8 cellular contexts compared by ENCODE assay signal in the genomic region with DNA sequence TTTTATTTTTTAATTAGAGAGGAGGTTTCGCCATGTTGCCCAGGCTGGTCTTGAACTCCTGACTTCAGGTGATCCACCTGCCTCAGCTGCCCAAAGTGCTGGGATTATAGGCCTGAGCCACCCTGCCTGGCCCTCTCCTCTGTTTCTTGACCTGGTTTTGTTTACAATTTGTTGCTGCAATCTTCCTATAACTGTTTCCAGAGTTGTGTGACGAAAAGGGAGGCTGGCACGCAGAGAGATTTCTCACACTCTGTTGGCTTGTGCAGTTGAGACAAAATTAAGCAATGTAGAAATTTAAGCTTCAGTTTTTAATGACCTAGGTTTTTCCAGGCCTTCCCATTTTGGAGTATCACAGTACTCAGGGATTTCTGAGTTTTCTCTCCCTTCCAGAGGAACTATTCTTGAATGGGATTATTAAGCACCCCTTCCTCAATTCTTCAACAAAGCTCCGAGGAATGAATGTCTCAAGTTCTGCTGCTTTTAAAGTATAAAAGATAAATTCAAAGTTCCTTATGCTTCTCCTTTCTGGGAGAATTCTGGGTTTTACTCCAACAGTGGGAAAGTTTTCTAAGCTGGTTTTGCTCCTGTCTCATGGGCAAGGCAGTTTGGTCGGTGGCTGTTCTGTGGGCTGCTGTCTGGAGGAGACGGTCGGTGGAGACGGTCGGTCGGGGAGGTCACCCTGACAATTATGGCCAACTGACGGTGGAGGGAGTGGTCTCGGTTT. TPM values are rescaled to one million over a fixed set of nuclear protein-coding genes. Genes with fewer than 3 reads are reported as not detected.
A peak's percentile ranks its signal among the peaks of the same experiment; 100 is the strongest.
DNase-seq lines count a peak whose midpoint lies in the region; ATAC-seq, FAIRE-seq and TF ChIP-seq lines count a peak whose summit lies in the region.

No MANE protein-coding gene starts in this region.

- peak; percentile 69 to 74 for DNase-seq in NOMO-1 (lab: John Stamatoyannopoulos, UW; ENCODE audit: unreplicated experiment in 2 of 2)
- no peak for DNase-seq in H1 (ENCODE audit: low read depth in 1 of 2, low spot score in 2 of 2)
- no peak for DNase-seq in globus pallidus (ENCODE audit: low spot score)
- DNase-seq in stimulated activated CD4-positive, alpha-beta T cell treated with anti-CD3 and anti-CD28 coated beads, Interleukin-1b, Interleukin-23, amount 100 ng/mL, for 48 hours = no peak
- DNase-seq in NCI-H1436 treated with DMSO at 0.1 percent for 48 hours (lab: John Stamatoyannopoulos, UW) = no peak
- no peak for DNase-seq in SW 1271 (lab: John Stamatoyannopoulos, UW)

- H3K36me3 Mint-ChIP-seq in nephron (ENCODE audit: low read depth) = no peaks in the 10 kb centered on the region

- no peaks in the 10 kb centered on the region for H3K36me3 ChIP-seq in H1 (ENCODE audit: control insufficient read depth in 2 of 4, insufficient read depth in 4 of 4, low read length in 3 of 4)

- H3K14ac ChIP-seq in H1 (ENCODE audit: insufficient read length) = no peak overlapping the region

- no peak; a peak in 1 of 3 replicates for TF ChIP-seq POLR2A in H1 (IDR thresholded peaks at IDR 0.05; ENCODE audit: control extremely low read depth in 1 of 2, low read depth in 2 of 2, low read length in 2 of 2)

- peak overlapping the region; percentile 92 for H4K5ac ChIP-seq in H1 (ENCODE audit: insufficient read length, low read depth, low read length)

- no peaks in the 10 kb centered on the region for H3K79me1 ChIP-seq in H1 (ENCODE audit: low read depth, low read length)

- H3K4me1 ChIP-seq in H1 (replicated peaks in 1 of 4; ENCODE audit: control insufficient read depth in 3 of 4, insufficient read depth in 4 of 4, low read length in 3 of 4) = peaks cover 0 to 11% (median 4%) of the 10 kb centered on the region in 4 experiments; a peak in 5 of 7 replicates

- H3K4me1 Mint-ChIP-seq in nephron = peaks cover 54% of the 10 kb centered on the region

- H2AK5ac ChIP-seq in H1 (ENCODE audit: low read depth, low read length) = peak overlapping the region; percentile 18; the same call in 1 of the 2 replicates

- CTCF ChIA-PET in H1 (lab: Charles Lee; ENCODE audit: partially characterized antibody) = interaction anchor here (0.6 to 2.3 kb wide), 9 partner anchors 10 to 398 kb away, joined by 3 to 8 read pairs (median 4); no protein-coding TSS in a partner anchor

- no peaks in the 10 kb centered on the region for H3K79me2 ChIP-seq in H1 (ENCODE audit: control insufficient read depth in 1 of 2, insufficient read depth in 2 of 2, low read length in 2 of 2)

- H3K27me3 ChIP-seq in H1 (replicated peaks in 1 of 4; ENCODE audit: control insufficient read depth in 3 of 4, extremely low read depth in 1 of 4, insufficient read depth in 3 of 4, low read length in 3 of 4) = no peaks in the 10 kb centered on the region

- no peak for TF ChIP-seq RAD21 in H1 (IDR thresholded peaks at IDR 0.05 in 1 of 2, conservative IDR thresholded peaks at IDR 0.05 in 1 of 2; ENCODE audit: low read depth in 2 of 2, low read length in 2 of 2)

- no peak overlapping the region for H2BK120ac ChIP-seq in H1 (replicated peaks; ENCODE audit: low read depth, low read length)

- H2BK15ac ChIP-seq in H1 (ENCODE audit: low read length) = peak overlapping the region; percentile 99; the same call in 1 of the 2 replicates

- H4K8ac ChIP-seq in H1 (ENCODE audit: extremely low read depth, insufficient read depth, low read length) = peak overlapping the region; percentile 97; the same call in 1 of the 2 replicates

- POLR2A ChIA-PET in H1 (lab: Charles Lee; ENCODE audit: partially characterized antibody) = interaction anchor here (0.7 to 5.2 kb wide), 21 partner anchors 9 to 152 kb away, joined by 3 to 54 read pairs (median 9); a partner anchor contains a TSS

- peak overlapping the region; percentile 97 for H3K27ac ChIP-seq in H1 (ENCODE audit: low read depth, low read length)

- ATAC-seq in GM19023 (IDR thresholded peaks at IDR 0.05; ENCODE audit: unreplicated experiment) = peak; percentile 24

- no peaks in the 10 kb centered on the region for H4K20me1 ChIP-seq in H1 (replicated peaks in 1 of 2; ENCODE audit: control insufficient read depth in 1 of 2, insufficient read depth in 2 of 2, low read length in 2 of 2)

- peak overlapping the region; percentile 80 for H3K4ac ChIP-seq in H1 (replicated peaks; ENCODE audit: insufficient read length, low read depth, low read length)

- peak overlapping the region; percentile 57 for H2AFZ ChIP-seq in H1 (ENCODE audit: low read length)

- H3K4me3 ChIP-seq in H1 (ENCODE audit: extremely low read depth in 1 of 4, insufficient read depth in 2 of 4, low read depth in 3 of 4, low read length in 4 of 4) = peak overlapping the region; percentile 36 to 74 (median 60)

- no peak for FAIRE-seq in H1 (lab: Jason Lieb, UNC)

- H3K23me2 ChIP-seq in H1 (ENCODE audit: low read depth, low read length) = peaks cover 5% of the 10 kb centered on the region; the same call in 1 of the 2 replicates

- H3K18ac ChIP-seq in H1 (ENCODE audit: extremely low read depth, low read length) = peak overlapping the region; percentile 76; the same call in 1 of the 2 replicates

- peak overlapping the region; percentile 99 for H2BK12ac ChIP-seq in H1 (ENCODE audit: low read depth, low read length)

- H3K27me3 Mint-ChIP-seq in nephron (ENCODE audit: low read depth) = no peaks in the 10 kb centered on the region

- H2BK20ac ChIP-seq in H1 (ENCODE audit: low read length) = peak overlapping the region; percentile 77; the same call in 1 of the 2 replicates

- H3K56ac ChIP-seq in H1 (replicated peaks; ENCODE audit: insufficient read length, low read depth, low read length) = peak overlapping the region; percentile 77

- H3K23ac ChIP-seq in H1 (ENCODE audit: insufficient read length) = no peak overlapping the region

- H2BK5ac ChIP-seq in H1 (ENCODE audit: low read depth, low read length) = peak overlapping the region; percentile 99

- no peak; a peak in 1 of 4 replicates for TF ChIP-seq CTCF in H1 (IDR thresholded peaks at IDR 0.05; ENCODE audit: control extremely low read depth in 1 of 3, insufficient read depth in 1 of 3, low read depth in 1 of 3, low read length in 3 of 3)
- TF ChIP-seq CTCF in nephron (IDR thresholded peaks at IDR 0.05; ENCODE audit: unreplicated experiment in 3 of 3) = no peak

- H3K4me2 ChIP-seq in H1 (ENCODE audit: insufficient read depth in 1 of 2, low read depth in 2 of 2, low read length in 2 of 2) = peak overlapping the region; percentile 90 to 93

- H3K27ac Mint-ChIP-seq in nephron = peak overlapping the region; percentile 99 to 100 (median 100)

- no peaks in the 10 kb centered on the region for H3K9me3 ChIP-seq in H1 (ENCODE audit: insufficient read depth in 2 of 2, low read depth in 1 of 2, low read length in 1 of 2)

- 43% methylated on average over 12 of the region's 12 CpGs; no CpG with 5 or more reads in 1 of the 2 experiments for WGBS in H1 (ENCODE audit: extremely low coverage in 1 of 2, insufficient coverage in 1 of 2, insufficient read length in 1 of 2, insufficient replicate concordance in 2 of 2, low coverage in 1 of 2, low lambda C conversion rate in 2 of 2, missing lambda C conversion rate in 1 of 2), 2 experiments

- no peaks in the 10 kb centered on the region for H3K9me3 Mint-ChIP-seq in nephron

- peak overlapping the region; percentile 32 for H4K91ac ChIP-seq in H1 (replicated peaks; ENCODE audit: insufficient read length, low read length)

- peak overlapping the region; percentile 73 to 93 (median 87) for H3K9ac ChIP-seq in H1 (replicated peaks in 1 of 4; ENCODE audit: extremely low read depth in 1 of 4, low read depth in 3 of 4, low read length in 3 of 4)

- TF ChIP-seq EP300 in H1 (IDR thresholded peaks at IDR 0.05; ENCODE audit: borderline replicate concordance in 1 of 2, low read depth in 2 of 2, low read length in 2 of 2) = no peak

- H3K4me3 Mint-ChIP-seq in nephron = peak overlapping the region; percentile 79 to 92 (median 86)

TF ChIP-seq in H1, 55 proteins besides CTCF, POLR2A, EP300 and RAD21 (continues in another document):
- TF ChIP-seq SP4 (IDR thresholded peaks at IDR 0.05; ENCODE audit: low read length) = no peak
- no peak for TF ChIP-seq CBX8 (IDR thresholded peaks at IDR 0.05; ENCODE audit: borderline replicate concordance, low read depth, low read length)
- TF ChIP-seq, protein P1, sequence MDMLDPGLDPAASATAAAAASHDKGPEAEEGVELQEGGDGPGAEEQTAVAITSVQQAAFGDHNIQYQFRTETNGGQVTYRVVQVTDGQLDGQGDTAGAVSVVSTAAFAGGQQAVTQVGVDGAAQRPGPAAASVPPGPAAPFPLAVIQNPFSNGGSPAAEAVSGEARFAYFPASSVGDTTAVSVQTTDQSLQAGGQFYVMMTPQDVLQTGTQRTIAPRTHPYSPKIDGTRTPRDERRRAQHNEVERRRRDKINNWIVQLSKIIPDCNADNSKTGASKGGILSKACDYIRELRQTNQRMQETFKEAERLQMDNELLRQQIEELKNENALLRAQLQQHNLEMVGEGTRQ (IDR thresholded peaks at IDR 0.05; ENCODE audit: low read length) = no peak
- no peak for TF ChIP-seq FOSL1 (IDR thresholded peaks at IDR 0.05; ENCODE audit: insufficient read depth, low read depth, low read length)
- TF ChIP-seq SP2 (IDR thresholded peaks at IDR 0.05; ENCODE audit: low read length) = no peak
- TF ChIP-seq ZNF274 (IDR thresholded peaks at IDR 0.05; ENCODE audit: borderline replicate concordance, extremely low read depth, low read length) = no peak
- TF ChIP-seq TAF7 (optimal IDR thresholded peaks at IDR 0.05; ENCODE audit: borderline replicate concordance, low read depth, low read length) = peak; percentile 74
- no peak for TF ChIP-seq TBP (IDR thresholded peaks at IDR 0.05; ENCODE audit: low read depth, low read length)
- TF ChIP-seq BACH1 (IDR thresholded peaks at IDR 0.05; ENCODE audit: low read length) = no peak
- peak; percentile 54 for TF ChIP-seq SAP30 (IDR thresholded peaks at IDR 0.05; ENCODE audit: insufficient read depth, insufficient replicate concordance, low read length)
- TF ChIP-seq, protein P2, sequence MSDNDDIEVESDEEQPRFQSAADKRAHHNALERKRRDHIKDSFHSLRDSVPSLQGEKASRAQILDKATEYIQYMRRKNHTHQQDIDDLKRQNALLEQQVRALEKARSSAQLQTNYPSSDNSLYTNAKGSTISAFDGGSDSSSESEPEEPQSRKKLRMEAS (IDR thresholded peaks at IDR 0.05) = no peak
- no peak for TF ChIP-seq TCF12 (IDR thresholded peaks at IDR 0.05; ENCODE audit: low read depth, low read length)
- TF ChIP-seq RXRA (IDR thresholded peaks at IDR 0.05; ENCODE audit: insufficient read depth, low read depth, low read length) = no peak

RNA-seq across cellular contexts. Expression of a gene that starts 20.4 kb away (rescaled TPM):
- 51.5 and 51.8 TPM in 2 replicates for total RNA-seq in H1 (2021; fragmentation: NEBNext Ultra II Directional; extraction: Animal tissue kit (Norgen Biotek cat#: 25700))
- polyA plus RNA-seq in H1 (2011; rRNA removed) = 50.2 and 74.5 TPM in 2 replicates
- 29.8 TPM for polyA plus RNA-seq in H1 (2011; cell fraction: cytosol; rRNA removed)
- 236 TPM for polyA plus RNA-seq in H1 (2011; cell fraction: nucleus; rRNA removed)
- polyA plus RNA-seq in H1 (2012, experiment 1 of 2) = 36.4 to 90.0 TPM (median 56.1 TPM) in 4 replicates
- polyA plus RNA-seq in H1 (2012, experiment 2 of 2) = 60.5 TPM
- polyA plus RNA-seq in H1 (2013, experiment 1 of 2) = 8.6 TPM
- polyA plus RNA-seq in H1 (2013, experiment 2 of 2) = 8.3 TPM
- polyA minus RNA-seq in H1 (2011; rRNA and poly(A)+ RNA removed) = 35.8 and 91.1 TPM in 2 replicates
- polyA minus RNA-seq in H1 (2011; cell fraction: cytosol; rRNA and poly(A)+ RNA removed) = 38.5 TPM
- polyA minus RNA-seq in H1 (2011; cell fraction: nucleus; rRNA and poly(A)+ RNA removed) = 604 TPM

Comparison
In these comparisons a context has a peak if more than half of its experiments do, and no peak if none do; other contexts are left out.
1. DNase-seq: peak in NOMO-1 (2 of 2); none in H1 (0 of 2), globus pallidus (single experiment), stimulated activated CD4-positive, alpha-beta T cell treated with anti-CD3 and anti-CD28 coated beads, Interleukin-1b, Interleukin-23, amount 100 ng/mL, for 48 hours (single experiment), NCI-H1436 treated with DMSO at 0.1 percent for 48 hours (single experiment) and SW 1271 (0 of 2).